ENCODE assay signal across 30 cellular contexts in the genomic region with DNA sequence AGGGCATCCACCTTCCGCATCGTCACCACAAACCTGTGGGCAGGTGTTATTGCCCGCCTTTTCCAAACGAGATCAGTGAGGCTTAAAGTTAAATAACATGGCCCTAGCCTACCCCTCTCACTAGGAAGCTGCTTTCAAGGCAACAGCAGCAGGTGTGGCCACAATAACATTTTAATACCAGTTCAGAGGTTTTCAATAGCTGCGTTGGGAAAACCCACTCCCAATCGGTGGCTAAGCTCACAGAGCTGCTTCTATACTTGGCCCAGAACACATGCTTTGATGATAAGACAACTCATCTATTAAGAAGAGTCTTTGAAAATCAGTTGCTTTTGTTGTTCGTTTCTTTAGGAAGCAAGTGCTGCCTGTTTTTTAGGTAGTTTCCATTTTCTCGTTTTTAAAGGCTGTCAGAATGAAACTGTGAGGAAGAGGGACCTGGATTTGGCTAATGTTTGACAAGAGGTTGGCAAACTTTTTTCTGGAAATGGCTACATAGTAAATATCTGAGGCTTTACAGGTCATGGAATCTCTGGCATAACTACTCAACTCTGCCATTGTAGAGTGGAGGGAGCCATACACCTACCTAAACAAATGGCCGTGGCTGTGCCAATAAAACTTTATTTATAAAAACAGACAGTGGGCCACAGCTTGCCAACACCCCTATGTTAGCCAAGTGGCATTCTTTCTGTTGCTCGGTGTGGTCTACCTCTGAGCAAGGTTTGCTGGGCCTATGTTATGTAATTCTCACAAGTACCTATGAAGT.
"Had no signal": no experiment of that assay in that cellular context is flagged by ENCODE, and none has a peak within 500 bp of the region (broad histone marks: within the 10 kb centered on the region; RNA-seq: fewer than 3 reads in every experiment).

No MANE protein-coding gene starts in this region.

- H3K9me3 Mint-ChIP-seq: activated CD4-positive, alpha-beta memory T cell treated with anti-CD3 and anti-CD28 coated beads for 36 hours; activated CD4-positive, alpha-beta T cell treated with anti-CD3 and anti-CD28 coated beads, Interleukin-2, amount 10 ng/mL, durations not matched to agents 24 days and 14 days; activated T-cell treated with anti-CD3 and anti-CD28 coated beads, Interleukin-2, amount 50 U/mL, for 24 hours; effector memory CD8-positive, alpha-beta T cell; mesothelial cell of epicardium; naive B cell had no signal

- H3K79me2 ChIP-seq: hepatocyte, parathyroid adenoma had no signal

- H3K4me3 Mint-ChIP-seq: activated CD4-positive, alpha-beta memory T cell treated with anti-CD3 and anti-CD28 coated beads for 36 hours; activated CD4-positive, alpha-beta T cell treated with anti-CD3 and anti-CD28 coated beads, Interleukin-2, amount 10 ng/mL, durations not matched to agents 24 days and 14 days; activated T-cell treated with anti-CD3 and anti-CD28 coated beads, Interleukin-2, amount 50 U/mL, for 24 hours; effector memory CD8-positive, alpha-beta T cell; mesothelial cell of epicardium had no signal

- H3K36me3 ChIP-seq: brain microvascular endothelial cell had no signal

- H3K27ac ChIP-seq: brain microvascular endothelial cell, gastrocnemius medialis, hepatocyte, parathyroid adenoma, psoas muscle, right atrium auricular region, suprapubic skin, tibial artery, upper lobe of right lung, WERI-Rb-1 had no signal

- H3K27me3 Mint-ChIP-seq: activated CD4-positive, alpha-beta memory T cell treated with anti-CD3 and anti-CD28 coated beads for 36 hours; activated CD4-positive, alpha-beta T cell treated with anti-CD3 and anti-CD28 coated beads, Interleukin-2, amount 10 ng/mL, durations not matched to agents 24 days and 14 days; activated T-cell treated with anti-CD3 and anti-CD28 coated beads, Interleukin-2, amount 50 U/mL, for 24 hours had no signal

- H3K4me2 ChIP-seq: hepatocyte had no signal

- DNase-seq: activated CD4-positive, alpha-beta memory T cell treated with anti-CD3 and anti-CD28 coated beads for 36 hours; activated CD4-positive, alpha-beta T cell treated with anti-CD3 and anti-CD28 coated beads, Interleukin-2, amount 10 ng/mL, durations not matched to agents 24 days and 14 days; activated CD4-positive, CD25-positive, alpha-beta regulatory T cell treated with anti-CD3 and anti-CD28 coated beads, Interleukin-2, amount 50 U/mL, for 72 hours; activated CD8-positive, alpha-beta memory T cell treated with anti-CD3 and anti-CD28 coated beads, Interleukin-2, amount 50 U/mL, for 48 hours; activated gamma-delta T cell treated with Interleukin-2 at 50 U/mL for 16 hours; activated naive CD4-positive, alpha-beta T cell treated with anti-CD3 and anti-CD28 coated beads, Interleukin-2, amount 50 U/mL, for 16 hours; activated T-cell treated with anti-CD3 and anti-CD28 coated beads, Interleukin-2, amount 50 U/mL, for 24 hours; amniotic stem cell; brain microvascular endothelial cell; cortex of kidney; effector memory CD8-positive, alpha-beta T cell; erythroblast; gastrocnemius medialis; islet precursor cell; naive B cell; nucleus accumbens; psoas muscle; stimulated activated CD4-positive, alpha-beta T cell treated with anti-CD3 and anti-CD28 coated beads, Interleukin-15, amount 100 ng/mL, for 24 hours; stimulated activated CD4-positive, alpha-beta T cell treated with anti-CD3 and anti-CD28 coated beads, Interleukin-2, amount 100 ng/mL, for 24 hours; stimulated activated naive CD4-positive, alpha-beta T cell; T-helper 9 cell; tibial artery; upper lobe of right lung; WERI-Rb-1 had no signal

- FAIRE-seq: astrocyte had no signal

- H3K4me3 ChIP-seq: gastrocnemius medialis, hepatocyte, psoas muscle, right atrium auricular region, suprapubic skin, tibial artery, upper lobe of right lung had no signal

- H3K9me3 ChIP-seq: gastrocnemius medialis, psoas muscle, right atrium auricular region, suprapubic skin, tibial artery, upper lobe of right lung had no signal

- H3K36me3 Mint-ChIP-seq: activated CD4-positive, alpha-beta memory T cell treated with anti-CD3 and anti-CD28 coated beads for 36 hours; mesothelial cell of epicardium; naive B cell had no signal

- H3K9ac ChIP-seq: parathyroid adenoma had no signal

- ATAC-seq: effector memory CD8-positive, alpha-beta T cell; gastrocnemius medialis; psoas muscle; upper lobe of right lung had no signal

- H3K27me3 ChIP-seq: brain microvascular endothelial cell, gastrocnemius medialis, hepatocyte, right atrium auricular region, suprapubic skin, tibial artery, upper lobe of right lung had no signal

- H2AFZ ChIP-seq: hepatocyte, parathyroid adenoma had no signal

- H3K4me1 ChIP-seq: parathyroid adenoma, right atrium auricular region, upper lobe of right lung had no signal

- H3K27ac Mint-ChIP-seq: activated CD4-positive, alpha-beta memory T cell treated with anti-CD3 and anti-CD28 coated beads for 36 hours; activated CD4-positive, alpha-beta T cell treated with anti-CD3 and anti-CD28 coated beads, Interleukin-2, amount 10 ng/mL, durations not matched to agents 24 days and 14 days; activated T-cell treated with anti-CD3 and anti-CD28 coated beads, Interleukin-2, amount 50 U/mL, for 24 hours; effector memory CD8-positive, alpha-beta T cell; mesothelial cell of epicardium; naive B cell had no signal
